In genomic region chr22:19173047-19174035, GRCh38 we compare ENCODE assay signal across 1 cellular context.
TF ChIP-seq lines count a peak whose summit lies in the region.

No MANE protein-coding gene starts in this region.

TF ChIP-seq in IMR-90, 13 proteins besides CTCF, POLR2A, EP300 and RAD21:
- no peak for TF ChIP-seq MXI1 (IDR thresholded peaks at IDR 0.05; ENCODE audit: borderline replicate concordance, low read depth, low read length)
- TF ChIP-seq NFE2L2 (IDR thresholded peaks at IDR 0.05; ENCODE audit: low read depth, low read length) = no peak
- no peak for TF ChIP-seq RFX5 (IDR thresholded peaks at IDR 0.05; ENCODE audit: low read depth, low read length)
- TF ChIP-seq FOS (IDR thresholded peaks at IDR 0.05; ENCODE audit: low read depth, low read length) = no peak
- TF ChIP-seq RCOR1 (IDR thresholded peaks at IDR 0.05; ENCODE audit: insufficient replicate concordance, low read length) = no peak
- TF ChIP-seq MAFK (IDR thresholded peaks at IDR 0.05; ENCODE audit: low read depth, low read length) = no peak
- no peak for TF ChIP-seq CEBPB (IDR thresholded peaks at IDR 0.05; ENCODE audit: low read depth, low read length)
- TF ChIP-seq BHLHE40 (IDR thresholded peaks at IDR 0.05; ENCODE audit: low read depth, low read length) = no peak
